ENCODE assay signal across 8 cellular contexts in the genomic region with DNA sequence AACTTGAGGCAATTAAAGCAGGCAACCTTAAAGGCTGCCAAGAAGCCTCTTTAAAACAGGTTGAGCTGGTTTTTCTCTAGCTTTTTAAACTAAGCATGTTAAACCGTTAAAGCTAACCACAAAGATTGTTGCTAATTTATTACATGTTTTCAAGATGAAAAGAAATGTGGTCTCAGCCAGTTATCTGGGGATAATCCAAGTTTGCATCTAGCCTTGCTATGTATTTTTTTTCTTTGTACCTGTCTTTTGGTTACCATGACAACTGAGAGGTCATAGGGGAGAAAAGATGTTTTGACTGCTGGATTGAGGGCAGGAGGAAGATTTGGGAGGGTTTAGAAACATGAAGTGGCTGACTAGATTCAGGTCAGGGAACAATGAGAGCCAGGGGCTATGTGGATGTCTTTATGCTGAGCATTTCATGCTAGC. TPM values are rescaled to one million over a fixed set of nuclear protein-coding genes. Genes with fewer than 3 reads are reported as not detected.
DNase-seq lines count a peak whose midpoint lies in the region; ATAC-seq, FAIRE-seq and TF ChIP-seq lines count a peak whose summit lies in the region.

No MANE protein-coding gene starts in this region.

- in situ Hi-C loops in HepG2 (cut with HindIII; ENCODE audit: extremely low pct_ligation_motif_present, low pct_unique_long_range_greater_than_20kb) = no loop called here

- no peak overlapping the region for H3K4me3 Mint-ChIP-seq in activated CD8-positive, alpha-beta T cell treated with anti-CD3 and anti-CD28 coated beads for 36 hours

- H3K4me1 ChIP-seq in HepG2 (ENCODE audit: insufficient read depth, low read length) = no peaks in the 10 kb centered on the region
- H3K4me1 ChIP-seq in right lobe of liver = no peaks in the 10 kb centered on the region

- intact Hi-C loops in HepG2 (cut with micrococcal nuclease; ENCODE audit: unreplicated experiment) (no loop called here), right lobe of liver (cut with DNase I) (no loop called here)
- intact Hi-C loops in activated CD8-positive, alpha-beta T cell treated with anti-CD3 and anti-CD28 coated beads for 36 hours (cut with micrococcal nuclease) = no loop called here

- H3K36me3 ChIP-seq in HepG2 (replicated peaks in 1 of 2; ENCODE audit: control insufficient read depth in 1 of 2, insufficient read depth in 2 of 2, low read length in 2 of 2) = no peaks in the 10 kb centered on the region
- H3K36me3 ChIP-seq in right lobe of liver = no peaks in the 10 kb centered on the region

- 6% methylated on average over 1 of the region's 1 CpG for WGBS in HepG2 (ENCODE audit: low lambda C conversion rate)
- 58% methylated on average over 1 of the region's 1 CpG for WGBS in right lobe of liver (ENCODE audit: insufficient coverage, low coverage, low lambda C conversion rate, missing lambda C conversion rate)

- POLR2A ChIA-PET in HepG2 (lab: Yijun Ruan, JAX) = no interaction called here
- POLR2A ChIA-PET in activated CD8-positive, alpha-beta T cell treated with anti-CD3 and anti-CD28 coated beads for 36 hours (lab: Charles Lee) = no interaction called here

- no peaks in the 10 kb centered on the region for H3K9me3 ChIP-seq in HepG2 (ENCODE audit: low read length)
- no peaks in the 10 kb centered on the region for H3K9me3 ChIP-seq in right lobe of liver

- CTCF ChIA-PET in HepG2 (lab: Yijun Ruan, JAX; ENCODE audit: low intra/inter-chr PET ratio, low total read pairs) = no interaction called here
- CTCF ChIA-PET in activated CD8-positive, alpha-beta T cell treated with anti-CD3 and anti-CD28 coated beads for 36 hours (lab: Charles Lee) = interaction anchor here (0.9 to 1.2 kb wide), 5 partner anchors 17 to 36 kb away, joined by 3 to 5 read pairs (median 3); no protein-coding TSS in a partner anchor

- TF ChIP-seq CTCF in HepG2 (CRISPR knock-in tag; IDR thresholded peaks at IDR 0.05) (no peak), right lobe of liver (IDR thresholded peaks at IDR 0.05) (no peak)
- TF ChIP-seq CTCF in activated CD8-positive, alpha-beta T cell treated with anti-CD3 and anti-CD28 coated beads for 36 hours (IDR thresholded peaks at IDR 0.05) = no peak

- H2AFZ ChIP-seq in HepG2 (ENCODE audit: low read length) = no peak overlapping the region

- no peak for TF ChIP-seq EP300 in HepG2 (IDR thresholded peaks at IDR 0.05; ENCODE audit: low read depth in 2 of 2, low read length in 2 of 2)
- TF ChIP-seq EP300 in HepG2 (CRISPR knock-in tag; IDR thresholded peaks at IDR 0.05; ENCODE audit: borderline replicate concordance) = no peak

- H3K36me3 Mint-ChIP-seq in activated CD8-positive, alpha-beta T cell treated with anti-CD3 and anti-CD28 coated beads for 36 hours (ENCODE audit: low read depth) = no peaks in the 10 kb centered on the region

- DNase-seq in HepG2 (ENCODE audit: low spot score) (no peak), right lobe of liver (no peak), left kidney (ENCODE audit: low read depth, low spot score) (peak; percentile 54), NCI-H1694 (lab: John Stamatoyannopoulos, UW) (no peak), hepatic stellate cell (ENCODE audit: low spot score) (no peak)
- DNase-seq in activated CD8-positive, alpha-beta T cell treated with anti-CD3 and anti-CD28 coated beads for 36 hours = no peak

- peaks cover 0 to 3% of the 10 kb centered on the region in 2 experiments; a peak in 1 of 5 replicates for H3K27me3 ChIP-seq in HepG2 (ENCODE audit: control insufficient read depth in 1 of 2, insufficient read depth in 2 of 2, low read length in 2 of 2)
- no peaks in the 10 kb centered on the region for H3K27me3 ChIP-seq in right lobe of liver

- no peak for TF ChIP-seq RAD21 in HepG2 (CRISPR knock-in tag; IDR thresholded peaks at IDR 0.05)

- H3K27ac ChIP-seq in HepG2 (ENCODE audit: extremely low read length, insufficient read depth, low read length) (no peak overlapping the region), right lobe of liver (no peak overlapping the region)

- H3K9ac ChIP-seq in HepG2 (ENCODE audit: insufficient read depth, low read depth, low read length) = no peak overlapping the region

- TF ChIP-seq POLR2A in HepG2 (IDR thresholded peaks at IDR 0.05; ENCODE audit: insufficient read depth in 1 of 2, low read depth in 2 of 2, low read length in 2 of 2) (no peak), right lobe of liver (IDR thresholded peaks at IDR 0.05) (no peak)

- H3K4me3 ChIP-seq in HepG2 (replicated peaks in 1 of 3; ENCODE audit: insufficient read depth in 1 of 3, low read depth in 2 of 3, low read length in 3 of 3) (no peak overlapping the region), right lobe of liver (no peak overlapping the region)

- ATAC-seq in HepG2 = no peak
- ATAC-seq in right lobe of liver = no peak
- peak; percentile 38 for ATAC-seq in activated CD8-positive, alpha-beta T cell treated with anti-CD3 and anti-CD28 coated beads for 36 hours
- no peak for ATAC-seq in HG03175 (IDR thresholded peaks at IDR 0.05; ENCODE audit: unreplicated experiment)
- ATAC-seq in HG03571 (IDR thresholded peaks at IDR 0.05; ENCODE audit: unreplicated experiment) = no peak

- H3K27ac Mint-ChIP-seq in activated CD8-positive, alpha-beta T cell treated with anti-CD3 and anti-CD28 coated beads for 36 hours = peak overlapping the region; percentile 84

- peaks cover 27% of the 10 kb centered on the region for H3K4me1 Mint-ChIP-seq in activated CD8-positive, alpha-beta T cell treated with anti-CD3 and anti-CD28 coated beads for 36 hours (ENCODE audit: low read depth)

- no peaks in the 10 kb centered on the region for H3K79me2 ChIP-seq in HepG2 (ENCODE audit: insufficient read depth, low read length)

- no peaks in the 10 kb centered on the region for H4K20me1 ChIP-seq in HepG2 (ENCODE audit: insufficient read depth, low read length)

- FAIRE-seq in HepG2 (lab: Jason Lieb, UNC) = no peak

- H3K4me2 ChIP-seq in HepG2 (ENCODE audit: low read depth, low read length) = no peak overlapping the region

- no TSS peak for BruUV-seq in HepG2 (replicated peaks; lab: Mats Ljungman, UMichigan)

- H3K27me3 Mint-ChIP-seq in activated CD8-positive, alpha-beta T cell treated with anti-CD3 and anti-CD28 coated beads for 36 hours = no peaks in the 10 kb centered on the region

- no peaks in the 10 kb centered on the region for H3K9me3 Mint-ChIP-seq in activated CD8-positive, alpha-beta T cell treated with anti-CD3 and anti-CD28 coated beads for 36 hours

RNA-seq across cellular contexts. Expression of a gene that starts 19.2 kb away (rescaled TPM):
- 1.2 and 2.1 TPM in 2 replicates for total RNA-seq in HepG2 (2016; rRNA removed; fragmentation: Illumina TruSeq; extraction: Trizol)
- 0.09 and 0.30 TPM in 2 replicates for total RNA-seq in HepG2 (2016; cell fraction: cytosol; rRNA removed; fragmentation: Illumina TruSeq; extraction: Trizol; ENCODE audit: low read depth)
- total RNA-seq in HepG2 (2016; cell fraction: insoluble cytoplasmic fraction; rRNA removed; fragmentation: Illumina TruSeq; extraction: Trizol) = 1.2 and 2.2 TPM in 2 replicates
- 0.41 and 0.46 TPM in 2 replicates for total RNA-seq in HepG2 (2016; cell fraction: membrane; rRNA removed; fragmentation: Illumina TruSeq; extraction: Trizol)
- total RNA-seq in HepG2 (2016; cell fraction: nucleus; rRNA removed; fragmentation: Illumina TruSeq; extraction: Trizol) = 1.3 and 1.5 TPM in 2 replicates
- 0.57 and 0.63 TPM in 2 replicates for polyA plus RNA-seq in HepG2 (2011; rRNA removed)
- polyA plus RNA-seq in HepG2 (2011; cell fraction: cytosol; rRNA removed) = 0.24 and 0.55 TPM in 2 replicates
- polyA plus RNA-seq in HepG2 (2011; cell fraction: nucleus; rRNA removed) = 1.1 and 1.5 TPM in 2 replicates
- 1.5 and 1.6 TPM in 2 replicates for polyA plus RNA-seq in HepG2 (2012)
- polyA plus RNA-seq in HepG2 (2016; cell fraction: cytosol; fragmentation: Illumina TruSeq; extraction: Trizol; ENCODE audit: low read depth) = 0.05 TPM in 2 replicates
- 1.6 and 1.7 TPM in 2 replicates for polyA plus RNA-seq in HepG2 (2016; cell fraction: insoluble cytoplasmic fraction; fragmentation: Illumina TruSeq; extraction: Trizol; ENCODE audit: low read depth)
- polyA plus RNA-seq in HepG2 (2016; cell fraction: membrane; fragmentation: Illumina TruSeq; extraction: Trizol; ENCODE audit: low read depth) = 0.22 TPM in 2 replicates
- 0.63 and 1.1 TPM in 2 replicates for polyA plus RNA-seq in HepG2 (2016; cell fraction: nucleus; fragmentation: Illumina TruSeq; extraction: Trizol; ENCODE audit: insufficient read depth, low read depth)
- polyA minus RNA-seq in HepG2 (2011; rRNA and poly(A)+ RNA removed; ENCODE audit: low replicate concordance) = 1.3 and 2.3 TPM in 2 replicates
- polyA minus RNA-seq in HepG2 (2011; cell fraction: cytosol; rRNA and poly(A)+ RNA removed) = 1.1 and 1.6 TPM in 2 replicates
- 2.5 and 3.2 TPM in 2 replicates for polyA minus RNA-seq in HepG2 (2011; cell fraction: nucleus; rRNA and poly(A)+ RNA removed)
- 1 to 10 TPM in 4 of 6 experiments, under 1 TPM in 2; 0.92 to 2.0 (median 1.2) TPM for total RNA-seq in right lobe of liver
- 1 to 10 TPM; 5.8 to 5.9 TPM for total RNA-seq in activated CD8-positive, alpha-beta T cell treated with anti-CD3 and anti-CD28 coated beads for 36 hours

RNA-seq across cellular contexts. Expression of a gene that starts 50.0 kb away (rescaled TPM):
- total RNA-seq in HepG2 (2016; rRNA removed; fragmentation: Illumina TruSeq; extraction: Trizol) = 0.33 and 0.41 TPM in 2 replicates
- total RNA-seq in HepG2 (2016; cell fraction: cytosol; rRNA removed; fragmentation: Illumina TruSeq; extraction: Trizol; ENCODE audit: low read depth) = 0.09 TPM in 1 of 2 replicates, not detected in the other
- 0.52 and 0.76 TPM in 2 replicates for total RNA-seq in HepG2 (2016; cell fraction: insoluble cytoplasmic fraction; rRNA removed; fragmentation: Illumina TruSeq; extraction: Trizol)
- total RNA-seq in HepG2 (2016; cell fraction: membrane; rRNA removed; fragmentation: Illumina TruSeq; extraction: Trizol) = 0.31 and 0.43 TPM in 2 replicates
- total RNA-seq in HepG2 (2016; cell fraction: nucleus; rRNA removed; fragmentation: Illumina TruSeq; extraction: Trizol) = 0.16 and 0.25 TPM in 2 replicates
- polyA plus RNA-seq in HepG2 (2011; rRNA removed) = 2.2 and 2.3 TPM in 2 replicates
- 1.6 and 2.1 TPM in 2 replicates for polyA plus RNA-seq in HepG2 (2011; cell fraction: cytosol; rRNA removed)
- 1.1 and 1.2 TPM in 2 replicates for polyA plus RNA-seq in HepG2 (2011; cell fraction: nucleus; rRNA removed)
- 1.8 and 5.3 TPM in 2 replicates for polyA plus RNA-seq in HepG2 (2012)
- polyA plus RNA-seq in HepG2 (2016; cell fraction: cytosol; fragmentation: Illumina TruSeq; extraction: Trizol; ENCODE audit: low read depth) = 0.18 TPM in 1 of 2 replicates, not detected in the other
- 0.40 and 0.46 TPM in 2 replicates for polyA plus RNA-seq in HepG2 (2016; cell fraction: insoluble cytoplasmic fraction; fragmentation: Illumina TruSeq; extraction: Trizol; ENCODE audit: low read depth)
- polyA plus RNA-seq in HepG2 (2016; cell fraction: membrane; fragmentation: Illumina TruSeq; extraction: Trizol; ENCODE audit: low read depth) = 0.26 and 0.42 TPM in 2 replicates
- 0.23 and 0.37 TPM in 2 replicates for polyA plus RNA-seq in HepG2 (2016; cell fraction: nucleus; fragmentation: Illumina TruSeq; extraction: Trizol; ENCODE audit: insufficient read depth, low read depth)
- 5.6 TPM in 1 of 2 replicates, not detected in the other for polyA minus RNA-seq in HepG2 (2011; rRNA and poly(A)+ RNA removed; ENCODE audit: low replicate concordance)
- 0.97 and 2.2 TPM in 2 replicates for polyA minus RNA-seq in HepG2 (2011; cell fraction: cytosol; rRNA and poly(A)+ RNA removed)
- 0.52 and 0.62 TPM in 2 replicates for polyA minus RNA-seq in HepG2 (2011; cell fraction: nucleus; rRNA and poly(A)+ RNA removed)
- 1 to 10 TPM; 1.3 to 7.6 (median 4.8) TPM for total RNA-seq in right lobe of liver
- not detected for total RNA-seq in activated CD8-positive, alpha-beta T cell treated with anti-CD3 and anti-CD28 coated beads for 36 hours
